In the genomic region with DNA sequence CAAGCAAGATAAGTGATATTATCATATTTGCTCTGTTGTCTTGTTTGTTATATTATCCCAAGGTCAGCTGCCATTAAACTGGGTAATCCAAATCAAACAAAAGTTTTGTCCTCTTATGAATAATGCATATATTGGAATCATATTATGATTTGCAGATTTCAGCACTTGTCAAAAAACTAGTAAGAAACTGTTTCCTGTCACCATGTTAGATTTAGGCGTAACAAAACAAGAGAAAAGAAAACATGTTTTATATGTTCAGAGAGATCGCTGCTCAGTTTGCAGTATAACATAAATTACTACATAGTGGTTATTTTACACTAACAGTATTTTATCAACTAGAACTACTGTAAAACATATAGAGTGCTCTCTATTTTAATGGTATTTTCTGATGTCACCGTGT, we compare ENCODE assay signal across 28 cellular contexts.
"Had no signal": no experiment of that assay in that cellular context is flagged by ENCODE, and none has a peak within 500 bp of the region (broad histone marks: within the 10 kb centered on the region; RNA-seq: fewer than 3 reads in every experiment).

No MANE protein-coding gene starts in this region.

- ATAC-seq: effector memory CD8-positive, alpha-beta T cell; esophagus mucosa; foreskin keratinocyte; gastrocnemius medialis; gastroesophageal sphincter; heart left ventricle; heart right ventricle had no signal

- DNase-seq: colonic mucosa; cortex of kidney; dermis blood vessel endothelial cell; dorsolateral prefrontal cortex; effector CD4-positive, alpha-beta T cell; effector CD8-positive, alpha-beta T cell; effector memory CD4-positive, alpha-beta T cell; effector memory CD8-positive, alpha-beta T cell; endodermal cell; erythroblast; esophagus squamous epithelium; foreskin fibroblast; foreskin keratinocyte; foreskin melanocyte; gastrocnemius medialis; glutamatergic neuron; head of caudate nucleus; heart left ventricle; heart right ventricle had no signal

- H3K4me3 ChIP-seq: colonic mucosa, coronary artery, dorsolateral prefrontal cortex, esophagus muscularis mucosa, esophagus squamous epithelium, gastrocnemius medialis, gastroesophageal sphincter, heart left ventricle, heart right ventricle, hepatocyte had no signal

- H3K9me3 ChIP-seq: colonic mucosa, esophagus muscularis mucosa, esophagus squamous epithelium, gastrocnemius medialis, gastroesophageal sphincter, heart left ventricle, heart right ventricle had no signal

- H3K27ac ChIP-seq: colonic mucosa, coronary artery, dorsolateral prefrontal cortex, epithelial cell of prostate, esophagus muscularis mucosa, esophagus squamous epithelium, foreskin keratinocyte, gastrocnemius medialis, gastroesophageal sphincter, heart left ventricle, heart right ventricle, hepatocyte had no signal

- FAIRE-seq: colon, endometrium, endothelial cell of umbilical vein had no signal

- H3K4me1 ChIP-seq: colonic mucosa had no signal

- H3K36me3 ChIP-seq: colonic mucosa, esophagus muscularis mucosa, esophagus squamous epithelium, gastrocnemius medialis, gastroesophageal sphincter, heart left ventricle, heart right ventricle had no signal

- H3K27me3 ChIP-seq: colonic mucosa, dorsolateral prefrontal cortex, esophagus muscularis mucosa, esophagus squamous epithelium, foreskin keratinocyte, gastrocnemius medialis, gastroesophageal sphincter, heart left ventricle, heart right ventricle, hepatocyte had no signal

- H3K4me2 ChIP-seq: hepatocyte had no signal
